Comparison of ENCODE assay signal across 1 cellular context in genomic region chr1:111739984-111740765, GRCh38.
TF ChIP-seq lines count a peak whose summit lies in the region.

No MANE protein-coding gene starts in this region.

TF ChIP-seq in HepG2, 621 proteins besides CTCF, POLR2A, EP300 and RAD21 (continued from another document):
- TF ChIP-seq, protein P1, sequence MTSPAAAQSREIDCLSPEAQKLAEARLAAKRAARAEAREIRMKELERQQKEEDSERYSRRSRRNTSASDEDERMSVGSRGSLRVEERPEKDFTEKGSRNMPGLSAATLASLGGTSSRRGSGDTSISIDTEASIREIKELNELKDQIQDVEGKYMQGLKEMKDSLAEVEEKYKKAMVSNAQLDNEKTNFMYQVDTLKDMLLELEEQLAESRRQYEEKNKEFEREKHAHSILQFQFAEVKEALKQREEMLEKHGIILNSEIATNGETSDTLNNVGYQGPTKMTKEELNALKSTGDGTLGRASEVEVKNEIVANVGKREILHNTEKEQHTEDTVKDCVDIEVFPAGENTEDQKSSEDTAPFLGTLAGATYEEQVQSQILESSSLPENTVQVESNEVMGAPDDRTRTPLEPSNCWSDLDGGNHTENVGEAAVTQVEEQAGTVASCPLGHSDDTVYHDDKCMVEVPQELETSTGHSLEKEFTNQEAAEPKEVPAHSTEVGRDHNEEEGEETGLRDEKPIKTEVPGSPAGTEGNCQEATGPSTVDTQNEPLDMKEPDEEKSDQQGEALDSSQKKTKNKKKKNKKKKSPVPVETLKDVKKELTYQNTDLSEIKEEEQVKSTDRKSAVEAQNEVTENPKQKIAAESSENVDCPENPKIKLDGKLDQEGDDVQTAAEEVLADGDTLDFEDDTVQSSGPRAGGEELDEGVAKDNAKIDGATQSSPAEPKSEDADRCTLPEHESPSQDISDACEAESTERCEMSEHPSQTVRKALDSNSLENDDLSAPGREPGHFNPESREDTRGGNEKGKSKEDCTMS (CRISPR knock-in tag; conservative IDR thresholded peaks at IDR 0.05) = no peak
